In the genomic region with DNA sequence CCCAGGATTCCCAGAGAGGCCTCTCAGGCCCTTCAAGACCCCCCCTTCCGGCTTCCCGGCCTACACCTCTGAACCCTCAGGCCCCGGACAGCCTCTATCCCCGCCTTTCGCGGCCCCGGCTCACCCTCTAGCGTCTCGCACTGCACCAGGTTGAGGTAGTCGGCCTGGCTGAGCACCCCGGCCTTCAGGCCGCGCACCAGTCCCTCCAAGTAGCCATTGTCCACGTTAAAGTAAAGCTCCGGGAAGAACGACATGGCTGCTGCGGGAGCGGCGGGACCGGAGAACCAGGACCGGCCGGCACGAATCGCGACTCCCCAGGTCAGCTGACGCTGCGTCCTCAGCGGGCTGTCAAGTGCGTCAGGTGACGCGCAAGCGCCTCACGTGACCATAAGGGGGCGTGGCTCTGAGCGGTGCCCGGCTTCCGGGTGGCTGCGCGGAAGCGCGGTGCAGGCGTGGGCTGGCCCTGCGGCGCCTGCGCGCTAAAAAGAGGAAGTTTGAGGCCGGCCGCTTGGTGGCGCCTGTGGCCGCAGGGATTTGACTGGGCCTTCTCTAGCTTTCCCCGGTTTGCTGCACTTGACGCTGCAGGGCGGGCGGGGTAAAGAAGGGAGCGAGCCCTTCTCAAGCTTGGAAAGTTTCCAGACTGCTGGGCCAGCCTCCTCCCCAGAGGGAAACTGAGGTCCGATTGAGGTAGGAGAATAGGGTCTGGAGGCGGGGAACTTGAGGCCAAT, we compare ENCODE assay signal across 9 cellular contexts. TPM values are rescaled to one million over a fixed set of nuclear protein-coding genes. Genes with fewer than 3 reads are reported as not detected.
DNase-seq lines count a peak whose midpoint lies in the region; ATAC-seq, FAIRE-seq and TF ChIP-seq lines count a peak whose summit lies in the region.
"Had no signal": no experiment of that assay in that cellular context is flagged by ENCODE, and none has a peak within 500 bp of the region (broad histone marks: within the 10 kb centered on the region; RNA-seq: fewer than 3 reads in every experiment).

Gene ATP6V0D1, minus strand, starts transcription at position 325 of the 728 bp plus-strand sequence. Its CDS starts 71 bp downstream, at position 254.

- no peaks in the 10 kb centered on the region for H3F3A ChIP-seq in smooth muscle cell (ENCODE audit: low read depth)

- no peaks in the 10 kb centered on the region for H3K27me3 ChIP-seq in bronchial epithelial cell (ENCODE audit: control insufficient read depth, insufficient read depth, low read length)
- H3K27me3 ChIP-seq in smooth muscle cell (ENCODE audit: low read depth) = no peaks in the 10 kb centered on the region

- 1% methylated on average over 57 of the region's 57 CpGs for WGBS in smooth muscle cell (ENCODE audit: low lambda C conversion rate)

- TF ChIP-seq CTCF in WI38 (IDR thresholded peaks at IDR 0.05; ENCODE audit: low read depth, low read length) = peak; percentile 78
- peak; percentile 95 for TF ChIP-seq CTCF in bronchial epithelial cell (IDR thresholded peaks at IDR 0.05; ENCODE audit: insufficient read depth, low read length, severe bottlenecking)
- TF ChIP-seq CTCF in smooth muscle cell (IDR thresholded peaks at IDR 0.05; ENCODE audit: borderline replicate concordance, insufficient read depth, poor library complexity, severe bottlenecking) = peak; percentile 68

- H3K9me3 ChIP-seq in smooth muscle cell (replicated peaks; ENCODE audit: low read depth) = no peaks in the 10 kb centered on the region

- no peaks in the 10 kb centered on the region for H3K4me1 ChIP-seq in smooth muscle cell (ENCODE audit: low read depth)

- peak within 1 kb of the TSS; percentile 95 for H3K4me2 ChIP-seq in smooth muscle cell

- H3K9ac ChIP-seq in smooth muscle cell (ENCODE audit: low read depth) = peak within 1 kb of the TSS; percentile 100

- ATAC-seq in GM18907 (IDR thresholded peaks at IDR 0.05; ENCODE audit: unreplicated experiment) (peak; percentile 91), HG03159 (IDR thresholded peaks at IDR 0.05; ENCODE audit: unreplicated experiment) (peak; percentile 91)

- peak within 1 kb of the TSS; percentile 95 for H2AFZ ChIP-seq in smooth muscle cell (ENCODE audit: low read depth)

- H3K4me3 ChIP-seq in WI38 (ENCODE audit: low read depth, low read length) = peak within 1 kb of the TSS; percentile 84
- peak within 1 kb of the TSS; percentile 93 for H3K4me3 ChIP-seq in bronchial epithelial cell (ENCODE audit: low read depth, low read length)
- peak within 1 kb of the TSS; percentile 100 for H3K4me3 ChIP-seq in smooth muscle cell

- H3K36me3 ChIP-seq in bronchial epithelial cell (ENCODE audit: control insufficient read depth, insufficient read depth, low read length) (no peaks in the 10 kb centered on the region), smooth muscle cell (ENCODE audit: low read depth) (no peaks in the 10 kb centered on the region)

- FAIRE-seq in bronchial epithelial cell (lab: Jason Lieb, UNC) = no peak
- FAIRE-seq: colon had no signal

- DNase-seq in AG08395 (ENCODE audit: low spot score) (peak; percentile 99), NCI-H2227 (lab: John Stamatoyannopoulos, UW; ENCODE audit: unreplicated experiment) (peak; percentile 98), bronchial epithelial cell (ENCODE audit: low read depth) (peak; percentile 93), iPS-NIHi11 (ENCODE audit: low spot score) (peak; percentile 99), smooth muscle cell (lab: John Stamatoyannopoulos, UW; ENCODE audit: unreplicated experiment) (peak; percentile 96)

- peaks cover 37% of the 10 kb centered on the region for H4K20me1 ChIP-seq in smooth muscle cell (ENCODE audit: low read depth)

- peak within 1 kb of the TSS; percentile 100 for H3K27ac ChIP-seq in smooth muscle cell (ENCODE audit: low read depth)

- peaks cover 42% of the 10 kb centered on the region for H3K79me2 ChIP-seq in smooth muscle cell (ENCODE audit: low read depth)

RNA-seq across cellular contexts. Expression of gene ATP6V0D1, which starts in this region (rescaled TPM):
- total RNA-seq in bronchial epithelial cell (78.2 and 79.4 TPM in 2 replicates), smooth muscle cell (74.7 and 96.8 TPM in 2 replicates)
- 114 and 128 TPM in 2 replicates for polyA plus RNA-seq in smooth muscle cell

Comparison
In these comparisons a context has a peak if more than half of its experiments do, and no peak if none do; other contexts are left out.
1. Peak in every context shown above with its lines: DNase-seq, ATAC-seq, H3K4me3 ChIP-seq and H3K27ac ChIP-seq.